18 cellular contexts compared by ENCODE assay signal in the genomic region with DNA sequence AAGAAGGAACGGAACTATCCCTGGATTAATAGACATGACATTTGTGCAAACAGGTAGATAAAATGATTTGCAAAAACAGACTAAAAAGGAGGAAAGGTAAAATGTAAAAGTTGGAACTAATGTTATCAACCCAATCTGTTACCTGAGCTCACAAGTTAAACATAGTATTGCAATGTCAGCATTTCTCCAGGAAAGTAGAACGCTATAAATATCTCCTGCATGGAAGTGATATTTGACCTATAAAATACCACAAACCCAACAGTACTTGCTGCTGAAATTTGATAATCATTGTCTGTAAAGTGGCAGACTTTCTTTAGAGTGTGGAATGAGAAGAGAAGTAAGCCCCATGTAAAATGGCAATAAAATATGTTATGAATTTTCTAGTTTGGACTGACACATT.
"Had no signal": no experiment of that assay in that cellular context is flagged by ENCODE, and none has a peak within 500 bp of the region (broad histone marks: within the 10 kb centered on the region; RNA-seq: fewer than 3 reads in every experiment).

No MANE protein-coding gene starts in this region.

- H3K27me3 ChIP-seq: brain microvascular endothelial cell, gastroesophageal sphincter, right atrium auricular region, spleen, tibial artery, vagina had no signal

- H3K4me3 Mint-ChIP-seq: activated CD8-positive, alpha-beta memory T cell treated with anti-CD3 and anti-CD28 coated beads, Interleukin-2, amount 10 ng/mL, durations not matched to agents 7 days and 5 days; activated naive CD8-positive, alpha-beta T cell; activated T-cell treated with anti-CD3 and anti-CD28 coated beads, Interleukin-2, amount 50 U/mL, for 24 hours; stimulated activated memory B cell treated with anti-CD40 and anti-IgM and Interleukin-4, amounts not matched to agents 10 μg/mL and 1 μg/mL and 100 μg/mL, for 72 hours had no signal

- H3K4me1 ChIP-seq: gastroesophageal sphincter, right atrium auricular region, spleen, tibial artery, vagina had no signal

- H3K4me1 Mint-ChIP-seq: activated CD8-positive, alpha-beta memory T cell treated with anti-CD3 and anti-CD28 coated beads, Interleukin-2, amount 10 ng/mL, durations not matched to agents 7 days and 5 days; stimulated activated memory B cell treated with anti-CD40 and anti-IgM and Interleukin-4, amounts not matched to agents 10 μg/mL and 1 μg/mL and 100 μg/mL, for 72 hours had no signal

- H3K36me3 Mint-ChIP-seq: activated CD8-positive, alpha-beta memory T cell treated with anti-CD3 and anti-CD28 coated beads, Interleukin-2, amount 10 ng/mL, durations not matched to agents 7 days and 5 days; activated naive CD8-positive, alpha-beta T cell; stimulated activated memory B cell treated with anti-CD40 and anti-IgM and Interleukin-4, amounts not matched to agents 10 μg/mL and 1 μg/mL and 100 μg/mL, for 72 hours had no signal

- H3K9me3 ChIP-seq: gastroesophageal sphincter, right atrium auricular region, spleen, tibial artery, vagina had no signal

- DNase-seq: activated CD4-positive, alpha-beta T cell treated with anti-CD3 and anti-CD28 coated beads, Interleukin-2, amount 50 U/mL, for 48 hours; activated CD4-positive, CD25-positive, alpha-beta regulatory T cell treated with anti-CD3 and anti-CD28 coated beads, Interleukin-2, amount 50 U/mL, for 72 hours; activated CD8-positive, alpha-beta memory T cell treated with anti-CD3 and anti-CD28 coated beads, Interleukin-2, amount 10 ng/mL, durations not matched to agents 7 days and 5 days; activated effector memory CD4-positive, alpha-beta T cell treated with Interleukin-2 at 50 U/mL for 16 hours; activated T-cell treated with anti-CD3 and anti-CD28 coated beads, Interleukin-2, amount 50 U/mL, for 24 hours; amygdala; brain microvascular endothelial cell; effector memory CD4-positive, alpha-beta T cell; kidney; spleen; stimulated activated CD4-positive, alpha-beta T cell treated with anti-CD3 and anti-CD28 coated beads, Interleukin-1b, Interleukin-23, amount 100 ng/mL, for 48 hours; tibial artery had no signal

- H3K27ac Mint-ChIP-seq: activated CD8-positive, alpha-beta memory T cell treated with anti-CD3 and anti-CD28 coated beads, Interleukin-2, amount 10 ng/mL, durations not matched to agents 7 days and 5 days; activated naive CD8-positive, alpha-beta T cell; activated T-cell treated with anti-CD3 and anti-CD28 coated beads, Interleukin-2, amount 50 U/mL, for 24 hours; stimulated activated memory B cell treated with anti-CD40 and anti-IgM and Interleukin-4, amounts not matched to agents 10 μg/mL and 1 μg/mL and 100 μg/mL, for 72 hours had no signal

- H3K27me3 Mint-ChIP-seq: activated CD8-positive, alpha-beta memory T cell treated with anti-CD3 and anti-CD28 coated beads, Interleukin-2, amount 10 ng/mL, durations not matched to agents 7 days and 5 days; activated naive CD8-positive, alpha-beta T cell; activated T-cell treated with anti-CD3 and anti-CD28 coated beads, Interleukin-2, amount 50 U/mL, for 24 hours; stimulated activated memory B cell treated with anti-CD40 and anti-IgM and Interleukin-4, amounts not matched to agents 10 μg/mL and 1 μg/mL and 100 μg/mL, for 72 hours had no signal

- ATAC-seq: activated CD8-positive, alpha-beta memory T cell treated with anti-CD3 and anti-CD28 coated beads, Interleukin-2, amount 10 ng/mL, durations not matched to agents 7 days and 5 days; gastroesophageal sphincter; stimulated activated memory B cell treated with anti-CD40 and anti-IgM and Interleukin-4, amounts not matched to agents 10 μg/mL and 1 μg/mL and 100 μg/mL, for 72 hours had no signal

- H3K27ac ChIP-seq: brain microvascular endothelial cell, epithelial cell of prostate, gastroesophageal sphincter, right atrium auricular region, spleen, tibial artery, vagina had no signal

- H3K4me3 ChIP-seq: gastroesophageal sphincter, right atrium auricular region, spleen, tibial artery, vagina had no signal

- H3K36me3 ChIP-seq: brain microvascular endothelial cell, gastroesophageal sphincter, right atrium auricular region, spleen, tibial artery, vagina had no signal
